18 cellular contexts compared by ENCODE assay signal in the genomic region with DNA sequence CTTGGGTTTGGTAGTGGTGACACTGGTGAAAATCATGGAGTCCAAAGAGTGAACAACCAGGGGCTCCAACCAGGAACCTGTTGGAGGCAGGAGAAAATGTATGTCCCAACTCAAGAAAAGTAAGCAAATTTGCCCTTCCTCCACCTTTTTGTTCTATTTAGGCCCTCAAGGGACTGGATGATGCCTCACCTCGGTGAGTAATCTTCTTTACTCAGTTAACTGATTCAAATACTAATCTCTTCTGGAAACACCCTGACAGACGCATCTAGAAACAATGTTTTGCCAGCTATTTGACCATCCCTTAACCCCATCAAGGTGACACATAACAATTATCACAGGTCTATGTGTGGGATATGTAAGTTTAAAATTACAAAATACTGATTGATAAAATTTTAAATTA.
DNase-seq lines count a peak whose midpoint lies in the region; ATAC-seq and TF ChIP-seq lines count a peak whose summit lies in the region.
"Had no signal": no experiment of that assay in that cellular context is flagged by ENCODE, and none has a peak within 500 bp of the region (broad histone marks: within the 10 kb centered on the region; RNA-seq: fewer than 3 reads in every experiment).

No MANE protein-coding gene starts in this region.

- no peak for TF ChIP-seq POLR2A in adrenal gland (IDR thresholded peaks at IDR 0.05)

- H3K27me3 Mint-ChIP-seq in CD4-positive, alpha-beta memory T cell = no peaks in the 10 kb centered on the region
- H3K27me3 Mint-ChIP-seq: CD4-positive, CD25-positive, alpha-beta regulatory T cell had no signal

- H3K27ac ChIP-seq in PC-3 (ENCODE audit: low read length) (peak overlapping the region; percentile 97), foreskin keratinocyte (peak overlapping the region; percentile 64), adrenal gland (no peak overlapping the region)
- H3K27ac ChIP-seq in CD4-positive, alpha-beta memory T cell (ENCODE audit: low read depth, low read length) = no peak overlapping the region

- peak overlapping the region; percentile 73 for H3K9ac ChIP-seq in PC-3 (ENCODE audit: low read length)

- no peaks in the 10 kb centered on the region for H3K79me2 ChIP-seq in PC-3 (ENCODE audit: low read length)

- H3K27me3 ChIP-seq in PC-3 (ENCODE audit: low read length) = no peaks in the 10 kb centered on the region
- no peaks in the 10 kb centered on the region for H3K27me3 ChIP-seq in foreskin keratinocyte
- no peaks in the 10 kb centered on the region for H3K27me3 ChIP-seq in adrenal gland
- no peaks in the 10 kb centered on the region for H3K27me3 ChIP-seq in MG63
- H3K27me3 ChIP-seq in CD4-positive, alpha-beta memory T cell (ENCODE audit: insufficient read depth, low read length) = no peaks in the 10 kb centered on the region

- peak; percentile 90 for ATAC-seq in PC-3
- peak; percentile 100 for ATAC-seq in foreskin keratinocyte

- no peaks in the 10 kb centered on the region for H3K4me1 Mint-ChIP-seq in CD4-positive, alpha-beta memory T cell
- H3K4me1 Mint-ChIP-seq: CD4-positive, CD25-positive, alpha-beta regulatory T cell had no signal

- DNase-seq in ELR (ENCODE audit: low read depth) (peak; percentile 52), PC-3 (peak; percentile 96), astrocyte of the hippocampus (ENCODE audit: low read depth, low spot score) (peak; percentile 2), foreskin keratinocyte (peak; percentile 82 to 90), NOMO-1 (lab: John Stamatoyannopoulos, UW; ENCODE audit: unreplicated experiment in 2 of 2) (no peak), adrenal gland (no peak), MG63 (no peak)
- no peak for DNase-seq in CD4-positive, alpha-beta memory T cell
- DNase-seq: ACHN; Calu3; CD4-positive, CD25-positive, alpha-beta regulatory T cell; DND-41; IMR-90; Kasumi-1; NCI-H1436 treated with DMSO at 0.1 percent for 48 hours; NCI-H2081; NCI-H524; SIG-M5 had no signal

- no peaks in the 10 kb centered on the region for H4K20me1 ChIP-seq in PC-3 (ENCODE audit: low read length)

- H3K36me3 Mint-ChIP-seq in CD4-positive, alpha-beta memory T cell = no peaks in the 10 kb centered on the region
- H3K36me3 Mint-ChIP-seq: CD4-positive, CD25-positive, alpha-beta regulatory T cell had no signal

- intact Hi-C loops in PC-3 (cut with micrococcal nuclease) (loop anchor here (2.0 to 5.0 kb wide), 3 partner anchors 83 to 172 kb away; no protein-coding TSS in a partner anchor), adrenal gland (cut with DNase I) (no loop called here)
- intact Hi-C loops in CD4-positive, alpha-beta memory T cell (cut with micrococcal nuclease) = no loop called here

- 72 to 83% (median 73%) methylated on average over 2 of the region's 2 CpGs for WGBS in adrenal gland, 4 donors

- BruUV-seq in PC-3 (replicated peaks; lab: Mats Ljungman, UMichigan) = no TSS peak

- peak overlapping the region; percentile 42 for H3K4me3 ChIP-seq in PC-3 (ENCODE audit: low read length)
- no peak overlapping the region for H3K4me3 ChIP-seq in adrenal gland
- H3K4me3 ChIP-seq in MG63 = no peak overlapping the region
- H3K4me3 ChIP-seq in CD4-positive, alpha-beta memory T cell (ENCODE audit: low read length in 2 of 2) = no peak overlapping the region

- H3K9me3 Mint-ChIP-seq in CD4-positive, alpha-beta memory T cell = peaks cover 0 to 35% (median 13%) of the 10 kb centered on the region in 8 donors

- H3K9me2 ChIP-seq in PC-3 (replicated peaks; ENCODE audit: low read length) = no peaks in the 10 kb centered on the region

- H3K27ac Mint-ChIP-seq in CD4-positive, alpha-beta memory T cell = no peak overlapping the region
- H3K27ac Mint-ChIP-seq: CD4-positive, CD25-positive, alpha-beta regulatory T cell had no signal

- H3K9me3 ChIP-seq in PC-3 (ENCODE audit: low read length) (no peaks in the 10 kb centered on the region), adrenal gland (replicated peaks in 1 of 3) (no peaks in the 10 kb centered on the region), MG63 (no peaks in the 10 kb centered on the region)
- H3K9me3 ChIP-seq in CD4-positive, alpha-beta memory T cell (ENCODE audit: control insufficient read depth in 1 of 2, low read length in 2 of 2) = peaks cover 0 to 5% of the 10 kb centered on the region in 2 donors

- TF ChIP-seq CTCF in PC-3 (conservative IDR thresholded peaks at IDR 0.05; ENCODE audit: low read depth, low read length) (no peak), foreskin keratinocyte (conservative IDR thresholded peaks at IDR 0.05) (no peak), adrenal gland (IDR thresholded peaks at IDR 0.05) (no peak)

- H3K4me1 ChIP-seq in PC-3 (ENCODE audit: insufficient read depth, low read length) = peaks cover 36% of the 10 kb centered on the region
- H3K4me1 ChIP-seq in foreskin keratinocyte = peaks cover 9% of the 10 kb centered on the region
- H3K4me1 ChIP-seq in adrenal gland (replicated peaks in 1 of 2) = no peaks in the 10 kb centered on the region
- H3K4me1 ChIP-seq in CD4-positive, alpha-beta memory T cell (ENCODE audit: insufficient read depth, low read length) = no peaks in the 10 kb centered on the region

- POLR2A ChIA-PET in PC-3 (lab: Charles Lee; ENCODE audit: unreplicated experiment) = no interaction called here
- POLR2A ChIA-PET in CD4-positive, alpha-beta memory T cell (lab: Charles Lee; ENCODE audit: partially characterized antibody) = no interaction called here

- peaks cover 4% of the 10 kb centered on the region for H3F3A ChIP-seq in PC-3 (ENCODE audit: low read length, unreplicated experiment)

- H3K36me3 ChIP-seq in PC-3 (ENCODE audit: low read depth, low read length) (no peaks in the 10 kb centered on the region), adrenal gland (replicated peaks in 1 of 2) (no peaks in the 10 kb centered on the region), MG63 (no peaks in the 10 kb centered on the region)
- no peaks in the 10 kb centered on the region for H3K36me3 ChIP-seq in CD4-positive, alpha-beta memory T cell (ENCODE audit: insufficient read depth, low read length)

- peak overlapping the region; percentile 75 for H3K4me2 ChIP-seq in PC-3 (ENCODE audit: low read length)

- CTCF ChIA-PET in PC-3 (lab: Charles Lee) = no interaction called here
- CTCF ChIA-PET in CD4-positive, alpha-beta memory T cell (lab: Charles Lee; ENCODE audit: partially characterized antibody) = no interaction called here

- no peak overlapping the region for H3K4me3 Mint-ChIP-seq in CD4-positive, alpha-beta memory T cell
- H3K4me3 Mint-ChIP-seq: CD4-positive, CD25-positive, alpha-beta regulatory T cell had no signal

- peak overlapping the region; percentile 30; the same call in 1 of the 2 replicates for H2AFZ ChIP-seq in PC-3 (ENCODE audit: low read length)

Comparison
In these comparisons a context has a peak if more than half of its experiments do, and no peak if none do; other contexts are left out.
1. DNase-seq: peak in ELR (single experiment), PC-3 (single experiment), astrocyte of the hippocampus (single experiment) and foreskin keratinocyte (2 of 2); none in NOMO-1 (0 of 2), adrenal gland (0 of 7), MG63 (single experiment) and CD4-positive, alpha-beta memory T cell (0 of 5).
2. H3K27ac ChIP-seq: peak in PC-3 (single experiment) and foreskin keratinocyte (single experiment); none in adrenal gland (0 of 5) and CD4-positive, alpha-beta memory T cell (single experiment).